26 cellular contexts compared by ENCODE assay signal in the genomic region with DNA sequence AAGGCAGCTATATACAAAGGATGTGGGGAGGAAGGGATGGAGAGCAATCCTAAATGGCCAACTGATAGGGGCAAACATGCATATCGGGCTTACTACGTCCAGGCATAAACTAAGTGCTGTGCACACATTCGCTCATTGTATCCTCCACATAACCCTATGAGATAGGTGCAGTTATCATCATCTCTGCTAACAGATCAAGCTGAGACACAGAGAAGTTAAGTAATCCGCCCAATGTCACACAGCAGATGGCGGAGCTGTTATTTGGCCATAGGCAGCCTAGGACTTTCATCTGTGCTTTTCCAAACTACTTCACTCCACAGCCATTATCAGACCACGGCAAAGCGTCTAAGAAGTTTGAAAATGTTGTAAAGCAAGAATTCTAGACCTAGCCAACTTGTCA.
"Had no signal": no experiment of that assay in that cellular context is flagged by ENCODE, and none has a peak within 500 bp of the region (broad histone marks: within the 10 kb centered on the region; RNA-seq: fewer than 3 reads in every experiment).

No MANE protein-coding gene starts in this region.

- H3K27me3 ChIP-seq: left lung, pancreas, right atrium auricular region had no signal

- H3K27ac ChIP-seq: left lung, lower lobe of right lung, pancreas, right atrium auricular region, spleen, suprapubic skin, thoracic aorta, tibial artery, upper lobe of right lung had no signal

- DNase-seq: hypothalamus; immature natural killer cell; kidney; left colon; left lung; lower lobe of right lung; mammary epithelial cell; mesenchymal stem cell; naive thymus-derived CD8-positive, alpha-beta T cell; nucleus accumbens; posterior cingulate gyrus; small intestine; spleen; stimulated activated CD4-positive, alpha-beta T cell treated with anti-CD3 and anti-CD28 coated beads, Interleukin-4, amount 100 ng/mL, for 24 hours; stimulated activated naive CD4-positive, alpha-beta T cell; trophoblast cell had no signal

- H3K4me1 ChIP-seq: pancreas, suprapubic skin had no signal

- H3K9me3 ChIP-seq: left lung, lower lobe of right lung, pancreas, right atrium auricular region, spleen, suprapubic skin, thoracic aorta, tibial artery, upper lobe of right lung had no signal

- ATAC-seq: left colon; left lung; lower lobe of right lung; naive thymus-derived CD8-positive, alpha-beta T cell; pancreas; sciatic nerve; stimulated activated effector memory CD8-positive, alpha-beta T cell treated with anti-CD3 and anti-CD28 coated beads, Interleukin-12 subunit alpha, Interleukin-12 subunit beta, amount 100 ng/mL, for 72 hours; upper lobe of right lung had no signal

- H3K4me3 ChIP-seq: left lung, lower lobe of right lung, pancreas, right atrium auricular region, spleen, suprapubic skin, thoracic aorta, tibial artery, upper lobe of right lung had no signal

- H3K36me3 ChIP-seq: left lung, lower lobe of right lung, pancreas, right atrium auricular region, spleen, suprapubic skin, thoracic aorta, tibial artery, upper lobe of right lung had no signal

- FAIRE-seq: islet of Langerhans, kidney, pancreas, small intestine, urothelium cell line had no signal
